In the genomic region with DNA sequence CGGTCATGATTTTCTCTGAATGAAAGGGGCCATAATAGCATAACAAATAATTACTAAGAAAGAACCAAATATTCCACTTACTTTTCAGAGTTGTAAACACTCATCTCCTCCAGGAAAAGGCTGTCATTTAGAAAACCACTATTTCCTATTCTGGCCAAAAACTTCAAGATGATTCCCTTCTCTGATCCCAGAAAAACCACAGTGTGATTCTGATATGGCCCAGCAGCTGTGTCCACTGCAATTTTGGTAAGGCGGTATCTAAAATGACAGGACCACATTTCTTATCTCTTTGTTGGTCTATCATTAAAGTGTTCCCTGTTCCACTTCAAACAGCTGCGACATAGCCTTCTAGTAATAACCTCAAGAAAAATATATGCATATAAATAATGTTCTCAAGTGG, we compare ENCODE assay signal across 23 cellular contexts.
A peak's percentile ranks its signal among the peaks of the same experiment; 100 is the strongest.
DNase-seq lines count a peak whose midpoint lies in the region; ATAC-seq and TF ChIP-seq lines count a peak whose summit lies in the region.
"Had no signal": no experiment of that assay in that cellular context is flagged by ENCODE, and none has a peak within 500 bp of the region (broad histone marks: within the 10 kb centered on the region; RNA-seq: fewer than 3 reads in every experiment).

No MANE protein-coding gene starts in this region.

- H3K9me2 ChIP-seq in SK-N-SH: no peaks in the 10 kb centered on the region

- H3K27me3 ChIP-seq in SK-N-SH (ENCODE audit: insufficient read depth): no peaks in the 10 kb centered on the region
- H3K27me3 ChIP-seq in fibroblast of lung (ENCODE audit: control insufficient read depth, insufficient read depth, low read length): no peaks in the 10 kb centered on the region

- H3F3A ChIP-seq in SK-N-SH (replicated peaks; ENCODE audit: insufficient read depth): no peaks in the 10 kb centered on the region

- no peak overlapping the region for H2AFZ ChIP-seq in SK-N-SH (ENCODE audit: low read depth)
- no peak overlapping the region for H2AFZ ChIP-seq in fibroblast of lung (ENCODE audit: low read length)

- H3K9me3 ChIP-seq in SK-N-SH: no peaks in the 10 kb centered on the region
- H3K9me3 ChIP-seq in fibroblast of lung (ENCODE audit: control insufficient read depth, insufficient read depth, low read depth, low read length): no peaks in the 10 kb centered on the region

- H3K4me2 ChIP-seq in SK-N-SH: no peak overlapping the region
- H3K4me2 ChIP-seq in fibroblast of lung (ENCODE audit: extremely low read depth, insufficient read depth, low read length): no peak overlapping the region

- H3K27ac ChIP-seq in SK-N-SH (ENCODE audit: low read depth in 2 of 2, low read length in 1 of 2): no peak overlapping the region
- H3K27ac ChIP-seq in fibroblast of lung (ENCODE audit: insufficient read depth, low read length): no peak overlapping the region
- H3K27ac ChIP-seq: HL-60 had no signal

- peaks cover 0 to 2% of the 10 kb centered on the region in 2 experiments; a peak in 2 of 4 replicates for H3K4me1 ChIP-seq in SK-N-SH (ENCODE audit: control insufficient read depth in 1 of 2, insufficient read depth in 2 of 2, low read depth in 1 of 2, low read length in 1 of 2)
- H3K4me1 ChIP-seq in fibroblast of lung (ENCODE audit: control insufficient read depth, extremely low read depth, insufficient read depth, low read length): no peaks in the 10 kb centered on the region

- DNase-seq in SK-N-SH (no peak), UCSD-AML1 (lab: John Stamatoyannopoulos, UW; ENCODE audit: unreplicated experiment) (peak; percentile 53), fibroblast of lung (ENCODE audit: low read depth in 2 of 2) (peak; percentile 49 to 67), hypothalamus (lab: John Stamatoyannopoulos, UW) (no peak), DMS53 treated with DMSO at 0.1 percent for 48 hours (lab: John Stamatoyannopoulos, UW; ENCODE audit: unreplicated experiment) (no peak)
- DNase-seq: 8988T; CD4-positive, alpha-beta T cell; DMS153; H7; HFFc6; Karpas-422; MM.1S; NCI-H1105; NCI-H1694; NCI-H2081 treated with DMSO at 0.1 percent for 48 hours; NCI-H510A; NCI-H774; RPMI8226; SIG-M5 had no signal

- TF ChIP-seq RAD21 in SK-N-SH (IDR thresholded peaks at IDR 0.05; ENCODE audit: low read length): no peak

- H3K4me3 ChIP-seq in SK-N-SH (ENCODE audit: low read depth in 2 of 2, low read length in 1 of 2): no peak overlapping the region
- no peak overlapping the region for H3K4me3 ChIP-seq in fibroblast of lung (replicated peaks in 1 of 4; ENCODE audit: control extremely low read depth in 1 of 4, insufficient read depth in 1 of 4, low read depth in 3 of 4, low read length in 4 of 4)

- H3K9ac ChIP-seq in SK-N-SH (no peak overlapping the region), fibroblast of lung (ENCODE audit: insufficient read depth, low read length) (no peak overlapping the region)

- CTCF ChIA-PET in SK-N-SH (lab: Yijun Ruan, JAX): no interaction called here

- TF ChIP-seq EP300 in SK-N-SH (IDR thresholded peaks at IDR 0.05; ENCODE audit: borderline replicate concordance in 1 of 2, low read depth in 1 of 2, low read length in 1 of 2): no peak

- TF ChIP-seq CTCF in SK-N-SH (IDR thresholded peaks at IDR 0.05): no peak
- TF ChIP-seq CTCF in fibroblast of lung (conservative IDR thresholded peaks at IDR 0.05 in 1 of 2, IDR thresholded peaks at IDR 0.05 in 1 of 2; ENCODE audit: low read depth in 1 of 2, low read length in 2 of 2): no peak

- ATAC-seq in SK-N-SH treated with all-trans-retinoic acid at 6 μM for 48 hours (no peak), GM21390 (IDR thresholded peaks at IDR 0.05; ENCODE audit: unreplicated experiment) (no peak), HG03095 (IDR thresholded peaks at IDR 0.05; ENCODE audit: unreplicated experiment) (no peak)

- POLR2A ChIA-PET in SK-N-SH (lab: Yijun Ruan, JAX): no interaction called here

- H3K36me3 ChIP-seq in SK-N-SH (replicated peaks in 1 of 2; ENCODE audit: control insufficient read depth in 1 of 2, insufficient read depth in 2 of 2, low read length in 1 of 2) (no peaks in the 10 kb centered on the region), fibroblast of lung (ENCODE audit: control insufficient read depth, insufficient read depth, low read length) (no peaks in the 10 kb centered on the region)

- H4K20me1 ChIP-seq in SK-N-SH (ENCODE audit: insufficient read depth) (no peaks in the 10 kb centered on the region), fibroblast of lung (ENCODE audit: control insufficient read depth, extremely low read depth, insufficient read depth, low read length) (no peaks in the 10 kb centered on the region)

- H3K79me2 ChIP-seq in SK-N-SH (ENCODE audit: insufficient read depth) (no peaks in the 10 kb centered on the region), fibroblast of lung (ENCODE audit: control insufficient read depth, insufficient read depth, low read length) (no peaks in the 10 kb centered on the region)

- WGBS in SK-N-SH (ENCODE audit: low lambda C conversion rate): 86% methylated on average over 3 of the region's 3 CpGs

TF ChIP-seq in SK-N-SH, 30 proteins besides CTCF, POLR2A, EP300 and RAD21:
- TF ChIP-seq TEAD4 (IDR thresholded peaks at IDR 0.05; ENCODE audit: borderline replicate concordance, insufficient read depth) (no peak), TCF12 (IDR thresholded peaks at IDR 0.05) (peak; percentile 26; the same call in 1 of the 2 replicates), SMC3 (IDR thresholded peaks at IDR 0.05; ENCODE audit: low read depth, low read length) (no peak)
- TF ChIP-seq, protein P1, sequence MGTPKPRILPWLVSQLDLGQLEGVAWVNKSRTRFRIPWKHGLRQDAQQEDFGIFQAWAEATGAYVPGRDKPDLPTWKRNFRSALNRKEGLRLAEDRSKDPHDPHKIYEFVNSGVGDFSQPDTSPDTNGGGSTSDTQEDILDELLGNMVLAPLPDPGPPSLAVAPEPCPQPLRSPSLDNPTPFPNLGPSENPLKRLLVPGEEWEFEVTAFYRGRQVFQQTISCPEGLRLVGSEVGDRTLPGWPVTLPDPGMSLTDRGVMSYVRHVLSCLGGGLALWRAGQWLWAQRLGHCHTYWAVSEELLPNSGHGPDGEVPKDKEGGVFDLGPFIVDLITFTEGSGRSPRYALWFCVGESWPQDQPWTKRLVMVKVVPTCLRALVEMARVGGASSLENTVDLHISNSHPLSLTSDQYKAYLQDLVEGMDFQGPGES (IDR thresholded peaks at IDR 0.05; ENCODE audit: low read depth, low read length): no peak

TF ChIP-seq in SK-N-SH treated with all-trans-retinoic acid at 6 μM for 48 hours, 23 proteins besides CTCF, POLR2A, EP300 and RAD21 (continues in another document):
- TF ChIP-seq ZNF565 (CRISPR knock-in tag; conservative IDR thresholded peaks at IDR 0.05; ENCODE audit: low read depth) (no peak), OSR1 (CRISPR knock-in tag; IDR thresholded peaks at IDR 0.05) (no peak), ZFP3 (CRISPR knock-in tag; IDR thresholded peaks at IDR 0.05) (no peak), ISL1 (CRISPR knock-in tag; IDR thresholded peaks at IDR 0.05) (no peak), RARB (CRISPR knock-in tag; IDR thresholded peaks at IDR 0.05) (no peak), ZC3H10 (CRISPR knock-in tag; IDR thresholded peaks at IDR 0.05) (no peak), PPARA (CRISPR knock-in tag; IDR thresholded peaks at IDR 0.05; ENCODE audit: borderline replicate concordance) (no peak), ZFP30 (CRISPR knock-in tag; IDR thresholded peaks at IDR 0.05) (no peak), TCF4 (CRISPR knock-in tag; IDR thresholded peaks at IDR 0.05; ENCODE audit: borderline replicate concordance) (no peak), CSDC2 (CRISPR knock-in tag; IDR thresholded peaks at IDR 0.05) (no peak), ZNF8 (CRISPR knock-in tag; IDR thresholded peaks at IDR 0.05) (no peak), SNAI2 (CRISPR knock-in tag; IDR thresholded peaks at IDR 0.05) (no peak), GLIS3 (CRISPR knock-in tag; IDR thresholded peaks at IDR 0.05) (no peak), ZNF70 (CRISPR knock-in tag; IDR thresholded peaks at IDR 0.05) (no peak), ESRRG (CRISPR knock-in tag; IDR thresholded peaks at IDR 0.05) (no peak)
- TF ChIP-seq, protein P2, sequence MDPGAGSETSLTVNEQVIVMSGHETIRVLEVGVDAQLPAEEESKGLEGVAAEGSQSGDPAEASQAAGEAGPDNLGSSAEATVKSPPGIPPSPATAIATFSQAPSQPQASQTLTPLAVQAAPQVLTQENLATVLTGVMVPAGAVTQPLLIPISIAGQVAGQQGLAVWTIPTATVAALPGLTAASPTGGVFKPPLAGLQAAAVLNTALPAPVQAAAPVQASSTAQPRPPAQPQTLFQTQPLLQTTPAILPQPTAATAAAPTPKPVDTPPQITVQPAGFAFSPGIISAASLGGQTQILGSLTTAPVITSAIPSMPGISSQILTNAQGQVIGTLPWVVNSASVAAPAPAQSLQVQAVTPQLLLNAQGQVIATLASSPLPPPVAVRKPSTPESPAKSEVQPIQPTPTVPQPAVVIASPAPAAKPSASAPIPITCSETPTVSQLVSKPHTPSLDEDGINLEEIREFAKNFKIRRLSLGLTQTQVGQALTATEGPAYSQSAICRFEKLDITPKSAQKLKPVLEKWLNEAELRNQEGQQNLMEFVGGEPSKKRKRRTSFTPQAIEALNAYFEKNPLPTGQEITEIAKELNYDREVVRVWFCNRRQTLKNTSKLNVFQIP (CRISPR knock-in tag; IDR thresholded peaks at IDR 0.05; ENCODE audit: borderline replicate concordance, low read depth): no peak
- TF ChIP-seq, protein P3, sequence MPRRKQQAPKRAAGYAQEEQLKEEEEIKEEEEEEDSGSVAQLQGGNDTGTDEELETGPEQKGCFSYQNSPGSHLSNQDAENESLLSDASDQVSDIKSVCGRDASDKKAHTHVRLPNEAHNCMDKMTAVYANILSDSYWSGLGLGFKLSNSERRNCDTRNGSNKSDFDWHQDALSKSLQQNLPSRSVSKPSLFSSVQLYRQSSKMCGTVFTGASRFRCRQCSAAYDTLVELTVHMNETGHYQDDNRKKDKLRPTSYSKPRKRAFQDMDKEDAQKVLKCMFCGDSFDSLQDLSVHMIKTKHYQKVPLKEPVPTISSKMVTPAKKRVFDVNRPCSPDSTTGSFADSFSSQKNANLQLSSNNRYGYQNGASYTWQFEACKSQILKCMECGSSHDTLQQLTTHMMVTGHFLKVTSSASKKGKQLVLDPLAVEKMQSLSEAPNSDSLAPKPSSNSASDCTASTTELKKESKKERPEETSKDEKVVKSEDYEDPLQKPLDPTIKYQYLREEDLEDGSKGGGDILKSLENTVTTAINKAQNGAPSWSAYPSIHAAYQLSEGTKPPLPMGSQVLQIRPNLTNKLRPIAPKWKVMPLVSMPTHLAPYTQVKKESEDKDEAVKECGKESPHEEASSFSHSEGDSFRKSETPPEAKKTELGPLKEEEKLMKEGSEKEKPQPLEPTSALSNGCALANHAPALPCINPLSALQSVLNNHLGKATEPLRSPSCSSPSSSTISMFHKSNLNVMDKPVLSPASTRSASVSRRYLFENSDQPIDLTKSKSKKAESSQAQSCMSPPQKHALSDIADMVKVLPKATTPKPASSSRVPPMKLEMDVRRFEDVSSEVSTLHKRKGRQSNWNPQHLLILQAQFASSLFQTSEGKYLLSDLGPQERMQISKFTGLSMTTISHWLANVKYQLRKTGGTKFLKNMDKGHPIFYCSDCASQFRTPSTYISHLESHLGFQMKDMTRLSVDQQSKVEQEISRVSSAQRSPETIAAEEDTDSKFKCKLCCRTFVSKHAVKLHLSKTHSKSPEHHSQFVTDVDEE (CRISPR knock-in tag; IDR thresholded peaks at IDR 0.05): no peak

Comparison
In these comparisons a context has a peak if more than half of its experiments do, and no peak if none do; other contexts are left out.
1. DNase-seq: peak in UCSD-AML1 (single experiment) and fibroblast of lung (2 of 2); none in SK-N-SH (single experiment), hypothalamus (0 of 51) and DMS53 treated with DMSO at 0.1 percent for 48 hours (single experiment).